ENCODE assay signal across 1 cellular context in the genomic region with DNA sequence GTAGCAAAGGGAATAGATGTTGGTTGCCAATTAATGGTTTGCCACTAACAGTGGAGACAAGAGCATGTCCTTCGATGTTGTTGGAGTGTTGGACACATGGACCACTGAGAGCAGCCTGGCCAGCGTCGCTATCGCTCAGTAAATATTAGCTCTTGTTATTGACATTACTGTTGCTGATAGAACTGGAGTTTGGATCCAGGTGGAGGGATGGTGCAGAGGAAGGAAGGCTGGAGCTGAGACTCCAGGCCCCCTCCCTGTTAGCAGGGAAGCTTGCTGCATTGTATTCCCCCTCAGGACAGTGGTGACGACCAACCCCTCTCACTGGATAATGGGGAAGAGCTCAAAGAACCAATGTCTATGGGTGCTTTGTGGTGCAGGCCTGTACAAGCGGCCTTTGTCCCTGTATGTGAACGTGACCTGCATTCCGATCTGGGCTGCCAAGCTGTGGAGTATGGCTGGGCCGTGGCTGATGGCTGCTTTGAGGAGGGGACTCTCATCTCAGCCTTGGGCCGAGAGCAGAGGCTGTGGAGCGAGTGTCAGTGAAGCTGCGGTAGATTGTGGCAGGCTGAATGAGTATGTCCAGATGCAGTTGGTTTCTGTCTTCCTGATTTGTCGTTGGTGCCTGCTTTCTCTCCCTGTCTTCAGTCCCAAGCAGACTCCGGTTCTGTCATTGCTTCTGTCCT.
A peak's percentile ranks its signal among the peaks of the same experiment; 100 is the strongest.
TF ChIP-seq lines count a peak whose summit lies in the region.

No MANE protein-coding gene starts in this region.

TF ChIP-seq in HepG2, 621 proteins besides CTCF, POLR2A, EP300 and RAD21 (continued from another document and continues in another):
- TF ChIP-seq, protein P1, sequence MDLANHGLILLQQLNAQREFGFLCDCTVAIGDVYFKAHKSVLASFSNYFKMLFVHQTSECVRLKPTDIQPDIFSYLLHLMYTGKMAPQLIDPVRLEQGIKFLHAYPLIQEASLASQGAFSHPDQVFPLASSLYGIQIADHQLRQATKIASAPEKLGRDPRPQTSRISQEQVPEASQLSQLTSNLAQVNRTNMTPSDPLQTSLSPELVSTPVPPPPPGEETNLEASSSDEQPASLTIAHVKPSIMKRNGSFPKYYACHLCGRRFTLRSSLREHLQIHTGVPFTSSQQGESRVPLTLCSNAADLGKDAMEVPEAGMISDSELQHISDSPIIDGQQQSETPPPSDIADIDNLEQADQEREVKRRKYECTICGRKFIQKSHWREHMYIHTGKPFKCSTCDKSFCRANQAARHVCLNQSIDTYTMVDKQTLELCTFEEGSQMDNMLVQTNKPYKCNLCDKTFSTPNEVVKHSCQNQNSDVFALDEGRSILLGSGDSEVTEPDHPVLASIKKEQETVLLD (CRISPR knock-in tag; IDR thresholded peaks at IDR 0.05; ENCODE audit: low read depth): 0 out of 2 replicates have a peak, but pooled peaks have one; percentile 32
- peak; percentile 96 for TF ChIP-seq HDAC2 (CRISPR knock-in tag; IDR thresholded peaks at IDR 0.05)
- TF ChIP-seq MEIS2 (CRISPR knock-in tag; IDR thresholded peaks at IDR 0.05): peak; percentile 76; the same call in 1 of the 2 replicates
- TF ChIP-seq, protein P2, sequence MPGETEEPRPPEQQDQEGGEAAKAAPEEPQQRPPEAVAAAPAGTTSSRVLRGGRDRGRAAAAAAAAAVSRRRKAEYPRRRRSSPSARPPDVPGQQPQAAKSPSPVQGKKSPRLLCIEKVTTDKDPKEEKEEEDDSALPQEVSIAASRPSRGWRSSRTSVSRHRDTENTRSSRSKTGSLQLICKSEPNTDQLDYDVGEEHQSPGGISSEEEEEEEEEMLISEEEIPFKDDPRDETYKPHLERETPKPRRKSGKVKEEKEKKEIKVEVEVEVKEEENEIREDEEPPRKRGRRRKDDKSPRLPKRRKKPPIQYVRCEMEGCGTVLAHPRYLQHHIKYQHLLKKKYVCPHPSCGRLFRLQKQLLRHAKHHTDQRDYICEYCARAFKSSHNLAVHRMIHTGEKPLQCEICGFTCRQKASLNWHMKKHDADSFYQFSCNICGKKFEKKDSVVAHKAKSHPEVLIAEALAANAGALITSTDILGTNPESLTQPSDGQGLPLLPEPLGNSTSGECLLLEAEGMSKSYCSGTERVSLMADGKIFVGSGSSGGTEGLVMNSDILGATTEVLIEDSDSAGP (CRISPR knock-in tag; IDR thresholded peaks at IDR 0.05; ENCODE audit: borderline replicate concordance): peak; percentile 76
- TF ChIP-seq, protein P3, sequence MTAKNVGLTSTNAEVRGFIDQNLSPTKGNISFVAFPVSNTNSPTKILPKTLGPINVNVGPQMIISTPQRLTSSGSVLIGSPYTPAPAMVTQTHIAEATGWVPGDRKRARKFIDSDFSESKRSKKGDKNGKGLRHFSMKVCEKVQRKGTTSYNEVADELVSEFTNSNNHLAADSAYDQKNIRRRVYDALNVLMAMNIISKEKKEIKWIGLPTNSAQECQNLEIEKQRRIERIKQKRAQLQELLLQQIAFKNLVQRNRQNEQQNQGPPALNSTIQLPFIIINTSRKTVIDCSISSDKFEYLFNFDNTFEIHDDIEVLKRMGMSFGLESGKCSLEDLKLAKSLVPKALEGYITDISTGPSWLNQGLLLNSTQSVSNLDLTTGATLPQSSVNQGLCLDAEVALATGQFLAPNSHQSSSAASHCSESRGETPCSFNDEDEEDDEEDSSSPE (CRISPR knock-in tag; IDR thresholded peaks at IDR 0.05): peak; percentile 69
- TF ChIP-seq, protein P4, sequence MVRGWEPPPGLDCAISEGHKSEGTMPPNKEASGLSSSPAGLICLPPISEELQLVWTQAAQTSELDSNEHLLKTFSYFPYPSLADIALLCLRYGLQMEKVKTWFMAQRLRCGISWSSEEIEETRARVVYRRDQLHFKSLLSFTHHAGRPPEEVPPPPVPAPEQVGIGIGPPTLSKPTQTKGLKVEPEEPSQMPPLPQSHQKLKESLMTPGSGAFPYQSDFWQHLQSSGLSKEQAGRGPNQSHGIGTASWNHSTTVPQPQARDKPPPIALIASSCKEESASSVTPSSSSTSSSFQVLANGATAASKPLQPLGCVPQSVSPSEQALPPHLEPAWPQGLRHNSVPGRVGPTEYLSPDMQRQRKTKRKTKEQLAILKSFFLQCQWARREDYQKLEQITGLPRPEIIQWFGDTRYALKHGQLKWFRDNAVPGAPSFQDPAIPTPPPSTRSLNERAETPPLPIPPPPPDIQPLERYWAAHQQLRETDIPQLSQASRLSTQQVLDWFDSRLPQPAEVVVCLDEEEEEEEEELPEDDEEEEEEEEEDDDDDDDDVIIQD (CRISPR knock-in tag; IDR thresholded peaks at IDR 0.05; ENCODE audit: low read depth): peak; percentile 60; the same call in 1 of the 2 replicates
- peak; percentile 52; the same call in 1 of the 2 replicates for TF ChIP-seq HHEX (CRISPR knock-in tag; IDR thresholded peaks at IDR 0.05)
- no peak for TF ChIP-seq TRIM24 (CRISPR knock-in tag; IDR thresholded peaks at IDR 0.05)
- TF ChIP-seq CREB1 (IDR thresholded peaks at IDR 0.05): peak; percentile 52; the same call in 1 of the 2 replicates
- TF ChIP-seq CREB1 (CRISPR knock-in tag; IDR thresholded peaks at IDR 0.05): peak; percentile 56
- TF ChIP-seq, protein P5, sequence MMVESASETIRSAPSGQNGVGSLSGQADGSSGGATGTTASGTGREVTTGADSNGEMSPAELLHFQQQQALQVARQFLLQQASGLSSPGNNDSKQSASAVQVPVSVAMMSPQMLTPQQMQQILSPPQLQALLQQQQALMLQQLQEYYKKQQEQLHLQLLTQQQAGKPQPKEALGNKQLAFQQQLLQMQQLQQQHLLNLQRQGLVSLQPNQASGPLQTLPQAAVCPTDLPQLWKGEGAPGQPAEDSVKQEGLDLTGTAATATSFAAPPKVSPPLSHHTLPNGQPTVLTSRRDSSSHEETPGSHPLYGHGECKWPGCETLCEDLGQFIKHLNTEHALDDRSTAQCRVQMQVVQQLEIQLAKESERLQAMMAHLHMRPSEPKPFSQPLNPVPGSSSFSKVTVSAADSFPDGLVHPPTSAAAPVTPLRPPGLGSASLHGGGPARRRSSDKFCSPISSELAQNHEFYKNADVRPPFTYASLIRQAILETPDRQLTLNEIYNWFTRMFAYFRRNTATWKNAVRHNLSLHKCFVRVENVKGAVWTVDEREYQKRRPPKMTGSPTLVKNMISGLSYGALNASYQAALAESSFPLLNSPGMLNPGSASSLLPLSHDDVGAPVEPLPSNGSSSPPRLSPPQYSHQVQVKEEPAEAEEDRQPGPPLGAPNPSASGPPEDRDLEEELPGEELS (CRISPR knock-in tag; IDR thresholded peaks at IDR 0.05): peak; percentile 94
- peak; percentile 91 for TF ChIP-seq ZNF264 (CRISPR knock-in tag; IDR thresholded peaks at IDR 0.05)
- no peak for TF ChIP-seq REXO4 (CRISPR knock-in tag; IDR thresholded peaks at IDR 0.05; ENCODE audit: borderline replicate concordance)
- peak; percentile 65; the same call in 1 of the 2 replicates for TF ChIP-seq ZNF746 (CRISPR knock-in tag; IDR thresholded peaks at IDR 0.05)
- TF ChIP-seq DNMT1 (CRISPR knock-in tag; IDR thresholded peaks at IDR 0.05): no peak
- TF ChIP-seq FOXK2 (IDR thresholded peaks at IDR 0.05): peak; percentile 89
- no peak for TF ChIP-seq ZNF652 (CRISPR knock-in tag; IDR thresholded peaks at IDR 0.05; ENCODE audit: borderline replicate concordance, low read depth)
- TF ChIP-seq, protein P6, sequence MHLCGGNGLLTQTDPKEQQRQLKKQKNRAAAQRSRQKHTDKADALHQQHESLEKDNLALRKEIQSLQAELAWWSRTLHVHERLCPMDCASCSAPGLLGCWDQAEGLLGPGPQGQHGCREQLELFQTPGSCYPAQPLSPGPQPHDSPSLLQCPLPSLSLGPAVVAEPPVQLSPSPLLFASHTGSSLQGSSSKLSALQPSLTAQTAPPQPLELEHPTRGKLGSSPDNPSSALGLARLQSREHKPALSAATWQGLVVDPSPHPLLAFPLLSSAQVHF (CRISPR knock-in tag; IDR thresholded peaks at IDR 0.05): no peak
- TF ChIP-seq ZNF572 (CRISPR knock-in tag; IDR thresholded peaks at IDR 0.05): no peak
- no peak for TF ChIP-seq SOX6 (IDR thresholded peaks at IDR 0.05)
- peak; percentile 93 for TF ChIP-seq SOX6 (CRISPR knock-in tag; IDR thresholded peaks at IDR 0.05)
- no peak for TF ChIP-seq ZNF678 (CRISPR knock-in tag; IDR thresholded peaks at IDR 0.05)
- TF ChIP-seq TAF1 (CRISPR knock-in tag; IDR thresholded peaks at IDR 0.05): peak; percentile 49; the same call in 1 of the 2 replicates
- TF ChIP-seq CHD2 (IDR thresholded peaks at IDR 0.05; ENCODE audit: low read depth, low read length): no peak
- no peak for TF ChIP-seq ZNF660 (CRISPR knock-in tag; IDR thresholded peaks at IDR 0.05; ENCODE audit: borderline replicate concordance, low read depth)
- TF ChIP-seq ZMAT3 (CRISPR knock-in tag; conservative IDR thresholded peaks at IDR 0.05): 0 out of 2 replicates have a peak, but pooled peaks have one; percentile 48
- TF ChIP-seq BRCA1 (CRISPR knock-in tag; IDR thresholded peaks at IDR 0.05): no peak
- TF ChIP-seq CHD4 (IDR thresholded peaks at IDR 0.05; ENCODE audit: borderline replicate concordance, low read length): no peak
- no peak for TF ChIP-seq SRSF4 (IDR thresholded peaks at IDR 0.05; ENCODE audit: low read depth, low read length, poor library complexity, severe bottlenecking)
- TF ChIP-seq ZNF234 (CRISPR knock-in tag; conservative IDR thresholded peaks at IDR 0.05): no peak
- no peak for TF ChIP-seq RNF2 (conservative IDR thresholded peaks at IDR 0.05; ENCODE audit: low read depth)
- TF ChIP-seq TCF7 (IDR thresholded peaks at IDR 0.05; ENCODE audit: low read depth): no peak
- TF ChIP-seq, protein P7, sequence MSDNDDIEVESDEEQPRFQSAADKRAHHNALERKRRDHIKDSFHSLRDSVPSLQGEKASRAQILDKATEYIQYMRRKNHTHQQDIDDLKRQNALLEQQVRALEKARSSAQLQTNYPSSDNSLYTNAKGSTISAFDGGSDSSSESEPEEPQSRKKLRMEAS (IDR thresholded peaks at IDR 0.05): peak; percentile 90
- TF ChIP-seq CCDC6 (CRISPR knock-in tag; IDR thresholded peaks at IDR 0.05): peak; percentile 38; the same call in 1 of the 2 replicates
- peak; percentile 92 for TF ChIP-seq FOXO1 (CRISPR knock-in tag; IDR thresholded peaks at IDR 0.05)
- TF ChIP-seq, protein P8, sequence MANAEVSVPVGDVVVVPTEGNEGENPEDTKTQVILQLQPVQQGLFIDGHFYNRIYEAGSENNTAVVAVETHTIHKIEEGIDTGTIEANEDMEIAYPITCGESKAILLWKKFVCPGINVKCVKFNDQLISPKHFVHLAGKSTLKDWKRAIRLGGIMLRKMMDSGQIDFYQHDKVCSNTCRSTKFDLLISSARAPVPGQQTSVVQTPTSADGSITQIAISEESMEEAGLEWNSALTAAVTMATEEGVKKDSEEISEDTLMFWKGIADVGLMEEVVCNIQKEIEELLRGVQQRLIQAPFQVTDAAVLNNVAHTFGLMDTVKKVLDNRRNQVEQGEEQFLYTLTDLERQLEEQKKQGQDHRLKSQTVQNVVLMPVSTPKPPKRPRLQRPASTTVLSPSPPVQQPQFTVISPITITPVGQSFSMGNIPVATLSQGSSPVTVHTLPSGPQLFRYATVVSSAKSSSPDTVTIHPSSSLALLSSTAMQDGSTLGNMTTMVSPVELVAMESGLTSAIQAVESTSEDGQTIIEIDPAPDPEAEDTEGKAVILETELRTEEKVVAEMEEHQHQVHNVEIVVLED (CRISPR knock-in tag; IDR thresholded peaks at IDR 0.05; ENCODE audit: borderline replicate concordance): peak; percentile 54; the same call in 1 of the 2 replicates
- TF ChIP-seq RBFOX2 (IDR thresholded peaks at IDR 0.05; ENCODE audit: low read depth, low read length): peak; percentile 50; the same call in 1 of the 2 replicates
- TF ChIP-seq IRF2 (CRISPR knock-in tag; IDR thresholded peaks at IDR 0.05): peak; percentile 88
- TF ChIP-seq, protein P9, sequence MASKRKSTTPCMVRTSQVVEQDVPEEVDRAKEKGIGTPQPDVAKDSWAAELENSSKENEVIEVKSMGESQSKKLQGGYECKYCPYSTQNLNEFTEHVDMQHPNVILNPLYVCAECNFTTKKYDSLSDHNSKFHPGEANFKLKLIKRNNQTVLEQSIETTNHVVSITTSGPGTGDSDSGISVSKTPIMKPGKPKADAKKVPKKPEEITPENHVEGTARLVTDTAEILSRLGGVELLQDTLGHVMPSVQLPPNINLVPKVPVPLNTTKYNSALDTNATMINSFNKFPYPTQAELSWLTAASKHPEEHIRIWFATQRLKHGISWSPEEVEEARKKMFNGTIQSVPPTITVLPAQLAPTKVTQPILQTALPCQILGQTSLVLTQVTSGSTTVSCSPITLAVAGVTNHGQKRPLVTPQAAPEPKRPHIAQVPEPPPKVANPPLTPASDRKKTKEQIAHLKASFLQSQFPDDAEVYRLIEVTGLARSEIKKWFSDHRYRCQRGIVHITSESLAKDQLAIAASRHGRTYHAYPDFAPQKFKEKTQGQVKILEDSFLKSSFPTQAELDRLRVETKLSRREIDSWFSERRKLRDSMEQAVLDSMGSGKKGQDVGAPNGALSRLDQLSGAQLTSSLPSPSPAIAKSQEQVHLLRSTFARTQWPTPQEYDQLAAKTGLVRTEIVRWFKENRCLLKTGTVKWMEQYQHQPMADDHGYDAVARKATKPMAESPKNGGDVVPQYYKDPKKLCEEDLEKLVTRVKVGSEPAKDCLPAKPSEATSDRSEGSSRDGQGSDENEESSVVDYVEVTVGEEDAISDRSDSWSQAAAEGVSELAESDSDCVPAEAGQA (IDR thresholded peaks at IDR 0.05; ENCODE audit: low read depth): 0 out of 2 replicates have a peak, but pooled peaks have one; percentile 14
- TF ChIP-seq, protein P9 (CRISPR knock-in tag; IDR thresholded peaks at IDR 0.05; ENCODE audit: borderline replicate concordance): no peak
- TF ChIP-seq, protein P10, sequence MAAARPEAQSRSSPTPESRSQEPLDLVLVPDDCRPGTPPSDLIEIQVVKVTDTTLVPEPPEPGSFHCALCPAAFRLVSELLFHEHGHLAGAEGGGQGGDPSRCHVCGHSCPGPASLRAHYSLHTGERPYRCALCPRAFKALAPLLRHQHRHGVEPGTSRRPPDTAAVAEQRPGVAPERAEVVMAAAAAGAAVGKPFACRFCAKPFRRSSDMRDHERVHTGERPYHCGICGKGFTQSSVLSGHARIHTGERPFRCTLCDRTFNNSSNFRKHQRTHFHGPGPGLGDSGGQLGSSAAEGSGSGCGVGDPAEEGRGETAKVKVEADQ (CRISPR knock-in tag; IDR thresholded peaks at IDR 0.05; ENCODE audit: borderline replicate concordance): no peak
- peak; percentile 82 for TF ChIP-seq RXRB (CRISPR knock-in tag; IDR thresholded peaks at IDR 0.05; ENCODE audit: borderline replicate concordance)
